9 cellular contexts compared by ENCODE assay signal in the genomic region with DNA sequence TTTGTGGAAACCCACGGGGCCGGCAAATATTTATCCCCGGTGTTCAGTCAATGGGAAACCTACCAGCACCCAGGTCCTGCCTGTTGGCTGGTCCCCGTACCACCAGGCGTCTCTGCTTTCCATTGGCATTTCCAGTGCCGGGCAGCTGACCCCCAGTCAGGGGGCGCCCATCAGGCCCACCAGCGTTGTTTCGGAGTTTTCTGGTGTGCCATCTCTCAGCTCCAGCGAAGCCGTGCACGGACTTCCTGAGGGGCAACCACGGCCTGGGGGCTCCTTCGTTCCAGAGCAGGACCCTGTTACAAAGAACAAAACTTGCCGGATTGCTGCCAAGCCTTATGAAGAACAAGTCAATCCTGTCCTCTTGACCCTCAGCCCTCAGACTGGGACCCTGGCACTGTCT.
"Had no signal": no experiment of that assay in that cellular context is flagged by ENCODE, and none has a peak within 500 bp of the region (broad histone marks: within the 10 kb centered on the region; RNA-seq: fewer than 3 reads in every experiment).

No MANE protein-coding gene starts in this region.

- DNase-seq: H9, HCEC 1CT, HFFc6, KG1 had no signal

- FAIRE-seq: H1, H54, HTR-8/SVneo had no signal

- H3K27ac Mint-ChIP-seq: GM23338, H9, HFFc6, IgD-negative memory B cell had no signal

- H3K4me1 Mint-ChIP-seq: H9, IgD-negative memory B cell had no signal

- H3K4me3 Mint-ChIP-seq: GM23338, H9, HFFc6 had no signal

- H3K36me3 Mint-ChIP-seq: IgD-negative memory B cell had no signal

- ATAC-seq: GM23338 had no signal

- H3K4me2 ChIP-seq: GM23338 had no signal

- H2AFZ ChIP-seq: GM23338 had no signal

- H3K9me3 Mint-ChIP-seq: GM23338, HFFc6, IgD-negative memory B cell had no signal

- H3K4me3 ChIP-seq: GM23338 had no signal
